In genomic region chr16:24989417-24989978, GRCh38 we compare ENCODE assay signal across 9 cellular contexts. TPM values are rescaled to one million over a fixed set of nuclear protein-coding genes. Genes with fewer than 3 reads are reported as not detected.
A peak's percentile ranks its signal among the peaks of the same experiment; 100 is the strongest.
DNase-seq lines count a peak whose midpoint lies in the region; ATAC-seq, FAIRE-seq and TF ChIP-seq lines count a peak whose summit lies in the region.
"Had no signal": no experiment of that assay in that cellular context is flagged by ENCODE, and none has a peak within 500 bp of the region (broad histone marks: within the 10 kb centered on the region; RNA-seq: fewer than 3 reads in every experiment).

No MANE protein-coding gene starts in this region.

- H3K4me1 Mint-ChIP-seq in stimulated activated memory B cell treated with anti-CD40 and anti-IgM and Interleukin-4, amounts not matched to agents 10 μg/mL and 1 μg/mL and 100 μg/mL, for 72 hours = peaks cover 90% of the 10 kb centered on the region

- H3K9me3 ChIP-seq in HCT116 (ENCODE audit: control insufficient read depth in 1 of 2, insufficient read depth in 1 of 2, low read depth in 1 of 2, low read length in 2 of 2) = no peaks in the 10 kb centered on the region
- H3K9me3 ChIP-seq in kidney (ENCODE audit: control insufficient read depth in 1 of 2, low read length in 2 of 2) = no peaks in the 10 kb centered on the region

- H3K27ac Mint-ChIP-seq in stimulated activated memory B cell treated with anti-CD40 and anti-IgM and Interleukin-4, amounts not matched to agents 10 μg/mL and 1 μg/mL and 100 μg/mL, for 72 hours = peak overlapping the region; percentile 75
- H3K27ac Mint-ChIP-seq: activated naive CD8-positive, alpha-beta T cell treated with anti-CD3 and anti-CD28 coated beads, Interleukin-2, amount 10 ng/mL, durations not matched to agents 7 days and 5 days had no signal

- no peak for FAIRE-seq in kidney (lab: Jason Lieb, UNC)

- H3K27ac ChIP-seq in HCT116 (ENCODE audit: low read depth, low read length) (no peak overlapping the region), VCaP (peak overlapping the region; percentile 86), kidney (ENCODE audit: low read depth in 2 of 2, low read length in 2 of 2) (peak overlapping the region; percentile 55 to 69)

- no peak for TF ChIP-seq RAD21 in HCT116 (IDR thresholded peaks at IDR 0.05; ENCODE audit: low read depth)

- H3K9ac ChIP-seq in HCT116 (ENCODE audit: low read length) (no peak overlapping the region; the same call in 1 of the 2 replicates), kidney (ENCODE audit: low read length in 2 of 2) (peak overlapping the region in 1 of 2 donors; percentile 53)
- H3K9ac ChIP-seq: KMS-11 had no signal

- H3K4me1 ChIP-seq in HCT116 (ENCODE audit: control insufficient read depth in 1 of 2, insufficient read depth in 2 of 2, low read length in 2 of 2) (peaks cover 15 to 36% of the 10 kb centered on the region in 2 experiments; a peak in 3 of 4 replicates), kidney (ENCODE audit: control insufficient read depth in 1 of 2, insufficient read depth in 1 of 2, low read depth in 1 of 2, low read length in 2 of 2) (peaks cover 23 to 35% of the 10 kb centered on the region in 2 donors)

- POLR2A ChIA-PET in HCT116 (lab: Charles Lee) = no interaction called here

- ATAC-seq in HCT116 (peak; percentile 16), HG02798 (IDR thresholded peaks at IDR 0.05; ENCODE audit: poor library complexity, unreplicated experiment) (no peak), GM21737 (IDR thresholded peaks at IDR 0.05; ENCODE audit: unreplicated experiment) (no peak)
- no peak for ATAC-seq in stimulated activated memory B cell treated with anti-CD40 and anti-IgM and Interleukin-4, amounts not matched to agents 10 μg/mL and 1 μg/mL and 100 μg/mL, for 72 hours

- no peaks in the 10 kb centered on the region for H3K27me3 ChIP-seq in HCT116 (ENCODE audit: insufficient read depth, low read length)

- H4K20me1 ChIP-seq in HCT116 (ENCODE audit: insufficient read depth) = no peaks in the 10 kb centered on the region

- TF ChIP-seq CTCF in HCT116 (IDR thresholded peaks at IDR 0.05 in 2 of 3, conservative IDR thresholded peaks at IDR 0.05 in 1 of 3; ENCODE audit: borderline replicate concordance in 1 of 3, insufficient read depth in 1 of 3, low read depth in 2 of 3, low read length in 2 of 3) = no peak
- no peak for TF ChIP-seq CTCF in VCaP (conservative IDR thresholded peaks at IDR 0.05)
- TF ChIP-seq CTCF in kidney (IDR thresholded peaks at IDR 0.05; ENCODE audit: borderline replicate concordance, extremely low read depth, insufficient read depth) = no peak

- RAD21 ChIA-PET in HCT116 (lab: Charles Lee; ENCODE audit: low non-redundant PET in 1 of 2, low total read pairs in 2 of 2, uncharacterized antibody in 2 of 2, unreplicated experiment in 2 of 2) = no interaction called here

- no peaks in the 10 kb centered on the region for H3K9me3 Mint-ChIP-seq in stimulated activated memory B cell treated with anti-CD40 and anti-IgM and Interleukin-4, amounts not matched to agents 10 μg/mL and 1 μg/mL and 100 μg/mL, for 72 hours
- H3K9me3 Mint-ChIP-seq: activated naive CD8-positive, alpha-beta T cell treated with anti-CD3 and anti-CD28 coated beads, Interleukin-2, amount 10 ng/mL, durations not matched to agents 7 days and 5 days had no signal

- no TSS peak for BruUV-seq in HCT116 (replicated peaks; lab: Mats Ljungman, UMichigan)

- peaks cover 78% of the 10 kb centered on the region for H3K79me2 ChIP-seq in HCT116 (ENCODE audit: insufficient read depth, low read length)

- H3K4me2 ChIP-seq in HCT116 (ENCODE audit: low read length) = peak overlapping the region; percentile 50

- H3K36me3 ChIP-seq in HCT116 (ENCODE audit: control insufficient read depth in 1 of 2, insufficient read depth in 2 of 2, low read length in 2 of 2) (no peaks in the 10 kb centered on the region), kidney (ENCODE audit: control insufficient read depth in 1 of 2, insufficient read depth in 2 of 2, low read length in 2 of 2) (no peaks in the 10 kb centered on the region)

- no peaks in the 10 kb centered on the region for H3K9me2 ChIP-seq in HCT116 (ENCODE audit: insufficient read depth)

- no peaks in the 10 kb centered on the region for H3K27me3 Mint-ChIP-seq in stimulated activated memory B cell treated with anti-CD40 and anti-IgM and Interleukin-4, amounts not matched to agents 10 μg/mL and 1 μg/mL and 100 μg/mL, for 72 hours
- H3K27me3 Mint-ChIP-seq: activated naive CD8-positive, alpha-beta T cell treated with anti-CD3 and anti-CD28 coated beads, Interleukin-2, amount 10 ng/mL, durations not matched to agents 7 days and 5 days had no signal

- H3K4me3 ChIP-seq in HCT116 (replicated peaks in 1 of 2; ENCODE audit: low read depth in 1 of 2, low read length in 2 of 2) (no peak overlapping the region), kidney (ENCODE audit: low read length in 2 of 2) (no peak overlapping the region)

- CTCF ChIA-PET in HCT116 (lab: Charles Lee) = no interaction called here

- intact Hi-C loops in HCT116 (cut with micrococcal nuclease) (no loop called here), kidney (cut with DNase I) (no loop called here)

- no peak for TF ChIP-seq POLR2A in HCT116 (IDR thresholded peaks at IDR 0.05; ENCODE audit: borderline replicate concordance, extremely low read depth, insufficient read depth, insufficient read length)

- peaks cover 13% of the 10 kb centered on the region for H3K36me3 Mint-ChIP-seq in stimulated activated memory B cell treated with anti-CD40 and anti-IgM and Interleukin-4, amounts not matched to agents 10 μg/mL and 1 μg/mL and 100 μg/mL, for 72 hours

- DNase-seq in HCT116 (ENCODE audit: low read depth, low spot score) = no peak
- DNase-seq in kidney = no peak
- DNase-seq in NCI-H146 treated with DMSO at 0.1 percent for 48 hours (lab: John Stamatoyannopoulos, UW; ENCODE audit: unreplicated experiment) = no peak
- DNase-seq: activated naive CD8-positive, alpha-beta T cell treated with anti-CD3 and anti-CD28 coated beads, Interleukin-2, amount 10 ng/mL, durations not matched to agents 7 days and 5 days had no signal

- no peak overlapping the region for H2AFZ ChIP-seq in HCT116 (ENCODE audit: low read depth, low read length, poor library complexity, severe bottlenecking)

- peak overlapping the region; percentile 1 for H3K4me3 Mint-ChIP-seq in stimulated activated memory B cell treated with anti-CD40 and anti-IgM and Interleukin-4, amounts not matched to agents 10 μg/mL and 1 μg/mL and 100 μg/mL, for 72 hours
- H3K4me3 Mint-ChIP-seq: activated naive CD8-positive, alpha-beta T cell treated with anti-CD3 and anti-CD28 coated beads, Interleukin-2, amount 10 ng/mL, durations not matched to agents 7 days and 5 days had no signal

TF ChIP-seq in HCT116, 20 proteins besides CTCF, POLR2A, EP300 and RAD21:
- no peak for TF ChIP-seq CEBPB (IDR thresholded peaks at IDR 0.05; ENCODE audit: low read depth)
- TF ChIP-seq ZNF274 (IDR thresholded peaks at IDR 0.05; ENCODE audit: low read depth, low read length) = no peak
- no peak for TF ChIP-seq SRF (IDR thresholded peaks at IDR 0.05; ENCODE audit: low read depth)
- TF ChIP-seq, protein P1, sequence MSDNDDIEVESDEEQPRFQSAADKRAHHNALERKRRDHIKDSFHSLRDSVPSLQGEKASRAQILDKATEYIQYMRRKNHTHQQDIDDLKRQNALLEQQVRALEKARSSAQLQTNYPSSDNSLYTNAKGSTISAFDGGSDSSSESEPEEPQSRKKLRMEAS (IDR thresholded peaks at IDR 0.05) = no peak
- no peak for TF ChIP-seq SIN3A (IDR thresholded peaks at IDR 0.05; ENCODE audit: low read depth)

RNA-seq across cellular contexts. Expression of gene ARHGAP17, which starts 25.7 kb away (rescaled TPM):
- total RNA-seq in HCT116 (2021; ENCODE audit: unreplicated experiment) = 45.5 TPM
- polyA plus RNA-seq in HCT116 (2012) = 22.2 TPM in 2 replicates
- total RNA-seq in kidney = 71.8 TPM
- polyA plus RNA-seq in kidney (ENCODE audit: insufficient read depth, low read depth, low replicate concordance) = 26.8 TPM
